In genomic region chr1:40360631-40361030, GRCh38 we compare ENCODE assay signal across 22 cellular contexts. TPM values are rescaled to one million over a fixed set of nuclear protein-coding genes. Genes with fewer than 3 reads are reported as not detected.
A peak's percentile ranks its signal among the peaks of the same experiment; 100 is the strongest.
DNase-seq lines count a peak whose midpoint lies in the region; ATAC-seq lines count a peak whose summit lies in the region.
"Had no signal": no experiment of that assay in that cellular context is flagged by ENCODE, and none has a peak within 500 bp of the region (broad histone marks: within the 10 kb centered on the region; RNA-seq: fewer than 3 reads in every experiment).

No MANE protein-coding gene starts in this region.

- H3K4me1 Mint-ChIP-seq in activated T-cell treated with anti-CD3 and anti-CD28 coated beads, Interleukin-2, amount 50 U/mL, for 72 hours (ENCODE audit: low read depth), result peaks cover 32% of the 10 kb centered on the region
- H3K4me1 Mint-ChIP-seq in dendritic cell treated with granulocyte-macrophage colony-stimulating factor and Interleukin-4, amounts not matched to agents 40 ng/mL and 50 ng/mL, for 4 days (ENCODE audit: low read depth), result peaks cover 56% of the 10 kb centered on the region

- intact Hi-C loops in dendritic cell treated with granulocyte-macrophage colony-stimulating factor and Interleukin-4, amounts not matched to agents 40 ng/mL and 50 ng/mL, for 4 days (cut with micrococcal nuclease), result loop anchor here (5.0 kb wide), 1 partner anchor 52 kb away; no protein-coding TSS in a partner anchor

- H3K27ac Mint-ChIP-seq in activated T-cell treated with anti-CD3 and anti-CD28 coated beads, Interleukin-2, amount 50 U/mL, for 72 hours, result peak overlapping the region; percentile 44
- H3K27ac Mint-ChIP-seq in dendritic cell treated with granulocyte-macrophage colony-stimulating factor and Interleukin-4, amounts not matched to agents 40 ng/mL and 50 ng/mL, for 4 days, result peak overlapping the region; percentile 52
- H3K27ac Mint-ChIP-seq: CD4-positive, alpha-beta memory T cell; CD4-positive, CD25-positive, alpha-beta regulatory T cell had no signal

- no peaks in the 10 kb centered on the region for H3K9me3 Mint-ChIP-seq in activated T-cell treated with anti-CD3 and anti-CD28 coated beads, Interleukin-2, amount 50 U/mL, for 72 hours
- H3K9me3 Mint-ChIP-seq in dendritic cell treated with granulocyte-macrophage colony-stimulating factor and Interleukin-4, amounts not matched to agents 40 ng/mL and 50 ng/mL, for 4 days, result peaks cover 7% of the 10 kb centered on the region

- H3K36me3 Mint-ChIP-seq in activated T-cell treated with anti-CD3 and anti-CD28 coated beads, Interleukin-2, amount 50 U/mL, for 72 hours (ENCODE audit: insufficient read depth in 2 of 2), result peaks cover 5 to 23% of the 10 kb centered on the region in 2 donors
- peaks cover 96% of the 10 kb centered on the region for H3K36me3 Mint-ChIP-seq in dendritic cell treated with granulocyte-macrophage colony-stimulating factor and Interleukin-4, amounts not matched to agents 40 ng/mL and 50 ng/mL, for 4 days (ENCODE audit: low read depth)
- H3K36me3 Mint-ChIP-seq: CD4-positive, alpha-beta memory T cell; CD4-positive, CD25-positive, alpha-beta regulatory T cell had no signal

- H3K4me3 Mint-ChIP-seq in activated T-cell treated with anti-CD3 and anti-CD28 coated beads, Interleukin-2, amount 50 U/mL, for 72 hours, result no peak overlapping the region
- H3K4me3 Mint-ChIP-seq in dendritic cell treated with granulocyte-macrophage colony-stimulating factor and Interleukin-4, amounts not matched to agents 40 ng/mL and 50 ng/mL, for 4 days, result no peak overlapping the region
- H3K4me3 Mint-ChIP-seq: CD14-positive monocyte; CD4-positive, alpha-beta memory T cell; CD4-positive, CD25-positive, alpha-beta regulatory T cell; CD8-positive, alpha-beta memory T cell had no signal

- no peaks in the 10 kb centered on the region for H3K27me3 Mint-ChIP-seq in activated T-cell treated with anti-CD3 and anti-CD28 coated beads, Interleukin-2, amount 50 U/mL, for 72 hours (ENCODE audit: low read depth)
- H3K27me3 Mint-ChIP-seq in dendritic cell treated with granulocyte-macrophage colony-stimulating factor and Interleukin-4, amounts not matched to agents 40 ng/mL and 50 ng/mL, for 4 days, result no peaks in the 10 kb centered on the region

- no peak for DNase-seq in activated T-cell treated with anti-CD3 and anti-CD28 coated beads, Interleukin-2, amount 50 U/mL, for 72 hours
- no peak for DNase-seq in activated T-cell treated with anti-CD3 and anti-CD28 coated beads, Interleukin-2, amount 50 U/mL, for 1 hour
- DNase-seq: AML-193; BE2C; C1 segment of cervical spinal cord; CD4-positive, alpha-beta memory T cell; CD4-positive, CD25-positive, alpha-beta regulatory T cell; CD8-positive, alpha-beta memory T cell; COR-L47; DMS 273 treated with DMSO at 0.1 percent for 48 hours; DMS153; DMS53; DMS79; DND-41; EL; GDM1 had no signal

- ATAC-seq in activated T-cell treated with anti-CD3 and anti-CD28 coated beads, Interleukin-2, amount 50 U/mL, for 72 hours (replicated peaks in 1 of 2), result no peak
- ATAC-seq in GM18502 (IDR thresholded peaks at IDR 0.05; ENCODE audit: poor library complexity, unreplicated experiment) (no peak), HG03439 (IDR thresholded peaks at IDR 0.05; ENCODE audit: unreplicated experiment) (no peak)
- ATAC-seq: A549, GM12878 had no signal

RNA-seq across cellular contexts. Expression of gene SMAP2, which starts 12.9 kb away (rescaled TPM):
- total RNA-seq in activated T-cell treated with anti-CD3 and anti-CD28 coated beads, Interleukin-2, amount 50 U/mL, for 72 hours, result 100 to 1,000 TPM; 487 to 586 TPM

RNA-seq across cellular contexts. Expression of gene COL9A2, which starts 43.5 kb away (rescaled TPM):
- total RNA-seq in activated T-cell treated with anti-CD3 and anti-CD28 coated beads, Interleukin-2, amount 50 U/mL, for 72 hours, result 10 to 100 TPM; 27.4 to 36.3 TPM
